20 cellular contexts compared by ENCODE assay signal in genomic region chr16:11868412-11868980, GRCh38.
A peak's percentile ranks its signal among the peaks of the same experiment; 100 is the strongest.
DNase-seq lines count a peak whose midpoint lies in the region; ATAC-seq and TF ChIP-seq lines count a peak whose summit lies in the region.
"Had no signal": no experiment of that assay in that cellular context is flagged by ENCODE, and none has a peak within 500 bp of the region (broad histone marks: within the 10 kb centered on the region; RNA-seq: fewer than 3 reads in every experiment).

No MANE protein-coding gene starts in this region.

- H3K27ac ChIP-seq in ACC112 (ENCODE audit: low read depth, low read length) (0 out of 2 replicates have a peak overlapping the region, but pooled peaks have one; percentile 16), RWPE1 (0 out of 2 replicates have a peak overlapping the region, but pooled peaks have one; percentile 27), epithelial cell of prostate (peak overlapping the region; percentile 53)

- DNase-seq in NCI-H82 (lab: John Stamatoyannopoulos, UW) (peak; percentile 57), NCI-H82 treated with DMSO at 0.1 percent for 48 hours (lab: John Stamatoyannopoulos, UW; ENCODE audit: unreplicated experiment) (no peak), RWPE1 (ENCODE audit: low spot score) (no peak), epithelial cell of prostate (ENCODE audit: low read depth, low spot score) (no peak)
- DNase-seq in stimulated activated CD4-positive, alpha-beta T cell treated with anti-CD3 and anti-CD28 coated beads, Interleukin-4, amount 100 ng/mL, for 1 hour: no peak
- DNase-seq: 8988T; CD8-positive, alpha-beta memory T cell; DND-41; H9; IMR-90; Kasumi-1; NCI-H1105; NCI-H1694; NCI-H2107; NCI-H345; NCI-H526; SIG-M5 had no signal

- TF ChIP-seq CTCF in RWPE1 (conservative IDR thresholded peaks at IDR 0.05; ENCODE audit: low read depth): no peak

- CTCF ChIA-PET in RWPE1 (lab: Yijun Ruan, JAX): no interaction called here

- H3K79me2 ChIP-seq in ACC112 (ENCODE audit: control insufficient read depth, insufficient read depth, low read length, unreplicated experiment): peaks cover 14% of the 10 kb centered on the region

- H3K4me3 ChIP-seq in ACC112 (ENCODE audit: low read depth, low read length): no peak overlapping the region

- H2AFZ ChIP-seq in ACC112 (ENCODE audit: low read length, unreplicated experiment): no peak overlapping the region

- H3K4me1 ChIP-seq in ACC112 (ENCODE audit: control insufficient read depth, insufficient read depth, low read length, unreplicated experiment): peaks cover 37% of the 10 kb centered on the region

- peaks cover 22% of the 10 kb centered on the region for H3K36me3 ChIP-seq in ACC112 (ENCODE audit: insufficient read depth, low read length)

- POLR2A ChIA-PET in RWPE1 (lab: Yijun Ruan, JAX; ENCODE audit: low non-redundant PET): no interaction called here

- ATAC-seq in GM19455 (IDR thresholded peaks at IDR 0.05; ENCODE audit: unreplicated experiment) (no peak), GM19035 (IDR thresholded peaks at IDR 0.05; ENCODE audit: unreplicated experiment) (no peak)

- no peaks in the 10 kb centered on the region for H3K27me3 ChIP-seq in ACC112 (ENCODE audit: insufficient read depth, low read length)
